9 cellular contexts compared by ENCODE assay signal in the genomic region with DNA sequence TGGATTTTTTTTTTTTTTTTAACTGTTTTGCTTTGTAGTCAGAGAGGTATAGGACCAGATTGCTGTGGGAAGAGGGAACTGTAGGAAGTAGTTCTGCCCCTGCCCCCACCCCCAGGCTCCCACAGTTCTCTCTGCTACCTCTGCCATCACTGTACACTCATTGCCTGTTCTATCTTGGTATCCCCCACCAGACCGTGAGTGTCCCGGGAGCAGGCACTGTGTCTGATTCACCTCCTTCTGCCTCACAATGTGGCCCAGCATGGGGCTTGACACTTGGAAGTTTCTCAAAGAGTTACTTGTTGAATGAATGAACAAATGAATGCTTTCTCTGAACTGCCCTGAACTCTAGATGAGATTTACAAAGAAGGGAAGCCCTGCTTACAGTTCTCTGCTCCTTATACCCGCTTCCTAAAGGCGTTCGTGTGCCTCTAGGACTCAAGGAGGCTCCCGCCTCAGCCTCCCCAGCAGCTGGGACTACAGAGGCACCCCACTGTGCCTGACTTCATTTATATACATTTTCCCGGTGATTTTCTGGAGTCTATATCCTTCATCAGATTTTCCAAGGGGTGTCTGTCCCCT. TPM values are rescaled to one million over a fixed set of nuclear protein-coding genes. Genes with fewer than 3 reads are reported as not detected.
DNase-seq lines count a peak whose midpoint lies in the region; ATAC-seq, FAIRE-seq and TF ChIP-seq lines count a peak whose summit lies in the region.
"Had no signal": no experiment of that assay in that cellular context is flagged by ENCODE, and none has a peak within 500 bp of the region (broad histone marks: within the 10 kb centered on the region; RNA-seq: fewer than 3 reads in every experiment).

No MANE protein-coding gene starts in this region.

- no peak overlapping the region for H3K18ac ChIP-seq in trophoblast cell (ENCODE audit: low read length)

- DNase-seq in H54 (ENCODE audit: insufficient read length, low spot score), result peak; percentile 76
- DNase-seq in fibroblast of pulmonary artery (ENCODE audit: low read depth), result peak; percentile 21
- peak; percentile 21 for DNase-seq in retina
- no peak for DNase-seq in trophoblast cell
- no peak for DNase-seq in stimulated activated naive CD4-positive, alpha-beta T cell treated with Interleukin-2 at 50 U/mL for 16 hours (lab: John Stamatoyannopoulos, UW)
- no peak for DNase-seq in ACHN
- DNase-seq: NCI-H748 treated with DMSO at 0.1 percent for 48 hours had no signal

- no peak for TF ChIP-seq CTCF in fibroblast of pulmonary artery (IDR thresholded peaks at IDR 0.05; ENCODE audit: low read length, missing control alignments)

- H4K8ac ChIP-seq in trophoblast cell (ENCODE audit: low read depth, low read length), result no peak overlapping the region

- no peak overlapping the region for H2AK5ac ChIP-seq in trophoblast cell (ENCODE audit: low read length)

- H3K4me2 ChIP-seq in trophoblast cell (ENCODE audit: low read length), result no peak overlapping the region

- no peak overlapping the region for H2AFZ ChIP-seq in trophoblast cell (ENCODE audit: insufficient read depth, low read length, poor library complexity)

- H3K4me3 ChIP-seq in fibroblast of pulmonary artery (replicated peaks; ENCODE audit: low read depth, low read length), result no peak overlapping the region
- no peak overlapping the region for H3K4me3 ChIP-seq in trophoblast cell (ENCODE audit: low read depth, low read length)

- H3K27ac ChIP-seq in trophoblast cell (ENCODE audit: low read depth, low read length), result no peak overlapping the region

- no peak overlapping the region for H4K12ac ChIP-seq in trophoblast cell (ENCODE audit: low read depth, low read length)

- no CpG with 5 or more reads among the region's 7 CpGs for WGBS in trophoblast cell (ENCODE audit: extremely low coverage, insufficient coverage, insufficient read length)

- no peak overlapping the region for H3K4ac ChIP-seq in trophoblast cell (ENCODE audit: low read depth, low read length)

- FAIRE-seq in H54 (lab: Jason Lieb, UNC), result peak; percentile 38

- no peak overlapping the region for H3K23ac ChIP-seq in trophoblast cell (ENCODE audit: low read length)

- H3K9ac ChIP-seq in trophoblast cell (ENCODE audit: low read length), result no peak overlapping the region

- no peak overlapping the region for H2BK120ac ChIP-seq in trophoblast cell (ENCODE audit: insufficient read depth, low read length, poor library complexity)

- ATAC-seq in SK-N-SH treated with all-trans-retinoic acid at 6 μM for 48 hours (peak; percentile 32), GM19395 (IDR thresholded peaks at IDR 0.05; ENCODE audit: unreplicated experiment) (no peak)

- no peak overlapping the region for H2BK5ac ChIP-seq in trophoblast cell (ENCODE audit: low read depth, low read length, poor library complexity)

- H3K4me1 ChIP-seq in trophoblast cell (ENCODE audit: control insufficient read depth in 1 of 2, insufficient read depth in 2 of 2, low read length in 2 of 2), result peaks cover 0 to 8% of the 10 kb centered on the region in 2 experiments

- no peaks in the 10 kb centered on the region for H3K79me1 ChIP-seq in trophoblast cell (ENCODE audit: low read length)

- no peak overlapping the region for H2BK12ac ChIP-seq in trophoblast cell (ENCODE audit: low read length)

- in situ Hi-C loops in ACHN (cut with HindIII; ENCODE audit: low pct_ligation_motif_present, low pct_unique_long_range_greater_than_20kb, low sequenced_read_pairs), result no loop called here

- H3K36me3 ChIP-seq in trophoblast cell (ENCODE audit: control insufficient read depth in 1 of 2, insufficient read depth in 2 of 2, low read length in 2 of 2), result no peaks in the 10 kb centered on the region

- H4K91ac ChIP-seq in trophoblast cell (ENCODE audit: low read depth, low read length), result no peak overlapping the region

- H3K79me2 ChIP-seq in trophoblast cell (ENCODE audit: control insufficient read depth, insufficient read depth, low read length, poor library complexity), result no peaks in the 10 kb centered on the region

- no peak for TF ChIP-seq POLR2A in H54 (IDR thresholded peaks at IDR 0.05; ENCODE audit: low read depth, low read length)

- H3K14ac ChIP-seq in trophoblast cell (ENCODE audit: low read length), result no peak overlapping the region

- no peaks in the 10 kb centered on the region for H3K27me3 ChIP-seq in trophoblast cell (ENCODE audit: insufficient read depth, low read length)

- no peaks in the 10 kb centered on the region for H3K9me3 ChIP-seq in trophoblast cell (ENCODE audit: insufficient read depth, low read depth, low read length)

TF ChIP-seq in SK-N-SH treated with all-trans-retinoic acid at 6 μM for 48 hours, 23 proteins besides CTCF, POLR2A, EP300 and RAD21:
- TF ChIP-seq BACH2 (CRISPR knock-in tag; IDR thresholded peaks at IDR 0.05; ENCODE audit: borderline replicate concordance) (no peak), SNAI2 (CRISPR knock-in tag; IDR thresholded peaks at IDR 0.05) (no peak), TCF4 (CRISPR knock-in tag; IDR thresholded peaks at IDR 0.05; ENCODE audit: borderline replicate concordance) (no peak), ARNTL (CRISPR knock-in tag; IDR thresholded peaks at IDR 0.05; ENCODE audit: borderline replicate concordance, low read depth) (no peak), OSR1 (CRISPR knock-in tag; IDR thresholded peaks at IDR 0.05) (no peak), ESRRG (CRISPR knock-in tag; IDR thresholded peaks at IDR 0.05) (no peak), ZC3H10 (CRISPR knock-in tag; IDR thresholded peaks at IDR 0.05) (no peak), ZFP30 (CRISPR knock-in tag; IDR thresholded peaks at IDR 0.05) (no peak), TOX (CRISPR knock-in tag; IDR thresholded peaks at IDR 0.05; ENCODE audit: borderline replicate concordance) (no peak), ZFP3 (CRISPR knock-in tag; IDR thresholded peaks at IDR 0.05) (no peak), ZNF70 (CRISPR knock-in tag; IDR thresholded peaks at IDR 0.05) (no peak), ISL1 (CRISPR knock-in tag; IDR thresholded peaks at IDR 0.05) (no peak)
- TF ChIP-seq, protein P1, sequence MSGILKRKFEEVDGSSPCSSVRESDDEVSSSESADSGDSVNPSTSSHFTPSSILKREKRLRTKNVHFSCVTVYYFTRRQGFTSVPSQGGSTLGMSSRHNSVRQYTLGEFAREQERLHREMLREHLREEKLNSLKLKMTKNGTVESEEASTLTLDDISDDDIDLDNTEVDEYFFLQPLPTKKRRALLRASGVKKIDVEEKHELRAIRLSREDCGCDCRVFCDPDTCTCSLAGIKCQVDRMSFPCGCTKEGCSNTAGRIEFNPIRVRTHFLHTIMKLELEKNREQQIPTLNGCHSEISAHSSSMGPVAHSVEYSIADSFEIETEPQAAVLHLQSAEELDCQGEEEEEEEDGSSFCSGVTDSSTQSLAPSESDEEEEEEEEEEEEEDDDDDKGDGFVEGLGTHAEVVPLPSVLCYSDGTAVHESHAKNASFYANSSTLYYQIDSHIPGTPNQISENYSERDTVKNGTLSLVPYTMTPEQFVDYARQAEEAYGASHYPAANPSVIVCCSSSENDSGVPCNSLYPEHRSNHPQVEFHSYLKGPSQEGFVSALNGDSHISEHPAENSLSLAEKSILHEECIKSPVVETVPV (CRISPR knock-in tag; IDR thresholded peaks at IDR 0.05), result no peak

RNA-seq across cellular contexts. Expression of a gene that starts 27.1 kb away (rescaled TPM):
- polyA plus RNA-seq in trophoblast cell (2013), result 27.8 and 28.9 TPM in 2 replicates

Comparison
In these comparisons a context has a peak if more than half of its experiments do, and no peak if none do; other contexts are left out.
1. DNase-seq: peak in H54 (single experiment), fibroblast of pulmonary artery (single experiment) and retina (single experiment); none in trophoblast cell (0 of 2), stimulated activated naive CD4-positive, alpha-beta T cell treated with Interleukin-2 at 50 U/mL for 16 hours (single experiment) and ACHN (single experiment).